ENCODE assay signal across 16 cellular contexts in genomic region chr2:219421323-219421722, GRCh38. TPM values are rescaled to one million over a fixed set of nuclear protein-coding genes. Genes with fewer than 3 reads are reported as not detected.
DNase-seq lines count a peak whose midpoint lies in the region; ATAC-seq and TF ChIP-seq lines count a peak whose summit lies in the region.
"Had no signal": no experiment of that assay in that cellular context is flagged by ENCODE, and none has a peak within 500 bp of the region (broad histone marks: within the 10 kb centered on the region; RNA-seq: fewer than 3 reads in every experiment).

No MANE protein-coding gene starts in this region.

- H3K27me3 ChIP-seq in heart right ventricle, result peaks cover 0 to 32% (median 24%) of the 10 kb centered on the region in 7 donors
- H3K27me3 ChIP-seq in muscle layer of duodenum (ENCODE audit: low read depth, low read length), result peaks cover 9% of the 10 kb centered on the region
- H3K27me3 ChIP-seq in rectal smooth muscle tissue (ENCODE audit: control insufficient read depth, insufficient read depth, low read length), result no peaks in the 10 kb centered on the region
- H3K27me3 ChIP-seq in transverse colon, result peaks cover 25% of the 10 kb centered on the region
- H3K27me3 ChIP-seq: BE2C had no signal

- intact Hi-C loops in heart right ventricle (cut with DNase I), result no loop called here
- intact Hi-C loops in left cardiac atrium (cut with DNase I), result no loop called here
- intact Hi-C loops in transverse colon (cut with DNase I; ENCODE audit: low total_unique reads), result loop anchor here (2.0 kb wide), 1 partner anchor 17 kb away; no protein-coding TSS in a partner anchor

- in situ Hi-C loops in transverse colon (cut with MboI; ENCODE audit: low pct_ligation_motif_present in 1 of 4, low pct_unique_long_range_greater_than_20kb in 1 of 4, low sequenced_read_pairs in 3 of 4), result no loop called here

- DNase-seq in heart right ventricle, result peak in 1 of 2 donors; percentile 15
- DNase-seq in left cardiac atrium, result no peak
- DNase-seq in transverse colon, result no peak
- no peak for DNase-seq in glutamatergic neuron
- DNase-seq: 8988T; BE2C; CD4-positive, alpha-beta T cell; NCI-H1105 treated with DMSO at 0.1 percent for 48 hours; NCI-H187; NCI-H2171 treated with DMSO at 0.1 percent for 48 hours; NCI-H774; PC-3 had no signal

- no peaks in the 10 kb centered on the region for H3K36me3 Mint-ChIP-seq in glutamatergic neuron (ENCODE audit: unreplicated experiment)

- H3K4me3 ChIP-seq in heart right ventricle, result peak overlapping the region; percentile 28 to 74 (median 59)
- peak overlapping the region; percentile 70 for H3K4me3 ChIP-seq in muscle layer of duodenum (ENCODE audit: low read depth in 1 of 2, low read length in 2 of 2)
- H3K4me3 ChIP-seq in rectal smooth muscle tissue (ENCODE audit: low read length), result peak overlapping the region; percentile 67
- peak overlapping the region; percentile 36 to 55 (median 48) for H3K4me3 ChIP-seq in transverse colon

- H3K9me3 Mint-ChIP-seq in glutamatergic neuron (ENCODE audit: unreplicated experiment), result peaks cover 3% of the 10 kb centered on the region
- H3K9me3 Mint-ChIP-seq: CD4-positive, alpha-beta T cell had no signal

- H3K4me1 Mint-ChIP-seq in glutamatergic neuron (ENCODE audit: low read depth, unreplicated experiment), result no peaks in the 10 kb centered on the region

- peak overlapping the region; percentile 25 for H3K9ac ChIP-seq in rectal smooth muscle tissue (ENCODE audit: low read length)

- TF ChIP-seq POLR2A in transverse colon (IDR thresholded peaks at IDR 0.05) (no peak), GM18505 (IDR thresholded peaks at IDR 0.05; ENCODE audit: borderline replicate concordance, extremely low read depth, insufficient read depth, insufficient read length) (no peak)

- H3K4me3 Mint-ChIP-seq in glutamatergic neuron (ENCODE audit: unreplicated experiment), result no peak overlapping the region
- H3K4me3 Mint-ChIP-seq: CD4-positive, alpha-beta T cell had no signal

- H3K27ac ChIP-seq in heart right ventricle (peak overlapping the region in 8 of 10 donors; percentile 82 to 98 (median 95)), muscle layer of duodenum (ENCODE audit: low read length) (peak overlapping the region; percentile 91), rectal smooth muscle tissue (ENCODE audit: low read depth, low read length) (peak overlapping the region; percentile 99), transverse colon (peak overlapping the region; percentile 86 to 96 (median 89))

- no peak for TF ChIP-seq EP300 in transverse colon (IDR thresholded peaks at IDR 0.05; ENCODE audit: low read depth)

- H3K4me1 ChIP-seq in heart right ventricle, result peaks cover 2 to 22% (median 10%) of the 10 kb centered on the region in 9 donors
- H3K4me1 ChIP-seq in muscle layer of duodenum (ENCODE audit: control insufficient read depth in 1 of 2, insufficient read depth in 2 of 2, low read length in 2 of 2), result no peaks in the 10 kb centered on the region
- H3K4me1 ChIP-seq in rectal smooth muscle tissue (ENCODE audit: control insufficient read depth, insufficient read depth, low read length), result peaks cover 24% of the 10 kb centered on the region
- peaks cover 6 to 15% (median 10%) of the 10 kb centered on the region in 4 donors for H3K4me1 ChIP-seq in transverse colon
- H3K4me1 ChIP-seq: BE2C had no signal

- TF ChIP-seq CTCF in heart right ventricle (IDR thresholded peaks at IDR 0.05) (peak in 2 of 9 donors; percentile 13 to 19), transverse colon (IDR thresholded peaks at IDR 0.05) (no peak), glutamatergic neuron (IDR thresholded peaks at IDR 0.05; ENCODE audit: partially characterized antibody, unreplicated experiment) (no peak)

- ATAC-seq in heart right ventricle (no peak), left cardiac atrium (no peak), GM18505 (IDR thresholded peaks at IDR 0.05; ENCODE audit: unreplicated experiment) (no peak), HG02973 (IDR thresholded peaks at IDR 0.05; ENCODE audit: unreplicated experiment) (no peak)
- ATAC-seq: PC-3 had no signal

- no peak overlapping the region for H3K27ac Mint-ChIP-seq in glutamatergic neuron (ENCODE audit: unreplicated experiment)
- H3K27ac Mint-ChIP-seq: CD4-positive, alpha-beta T cell had no signal

- WGBS in heart right ventricle, 2 donors, result 53 to 65% methylated on average over 17 of the region's 17 CpGs
- WGBS in transverse colon (ENCODE audit: low coverage in 1 of 2), 2 donors, result 75 to 86% methylated on average over 1 to 17 of the region's 17 CpGs

- H3K9me3 ChIP-seq in heart right ventricle (no peaks in the 10 kb centered on the region), muscle layer of duodenum (ENCODE audit: control insufficient read depth in 1 of 2, low read length in 2 of 2) (no peaks in the 10 kb centered on the region), transverse colon (no peaks in the 10 kb centered on the region)
- H3K9me3 ChIP-seq: BE2C had no signal

- H3K27me3 Mint-ChIP-seq in glutamatergic neuron (ENCODE audit: unreplicated experiment), result peaks cover 3% of the 10 kb centered on the region

- H3K36me3 ChIP-seq in heart right ventricle, result peaks cover 0 to 64% (median 10%) of the 10 kb centered on the region in 9 donors
- peaks cover 4 to 5% of the 10 kb centered on the region in 2 donors for H3K36me3 ChIP-seq in muscle layer of duodenum (ENCODE audit: control insufficient read depth in 1 of 2, insufficient read depth in 2 of 2, low read length in 2 of 2)
- peaks cover 26% of the 10 kb centered on the region for H3K36me3 ChIP-seq in rectal smooth muscle tissue (ENCODE audit: control insufficient read depth, insufficient read depth, low read length)
- H3K36me3 ChIP-seq in transverse colon, result no peaks in the 10 kb centered on the region
- H3K36me3 ChIP-seq: BE2C had no signal

RNA-seq across cellular contexts. Expression of gene DES, which starts 3.1 kb away (rescaled TPM):
- total RNA-seq in heart right ventricle (over 10,000 TPM; 12,560 to 18,019 (median 15,816) TPM), left cardiac atrium (1,000 to 10,000 TPM; 5,895 to 7,519 TPM), transverse colon (over 10,000 TPM in 1 of 4 donors, 1,000 to 10,000 TPM in 2, 100 to 1,000 TPM in 1; 1,000 to 12,373 (median 1,519) TPM), glutamatergic neuron (ENCODE audit: unreplicated experiment) (1.3 TPM)
- over 10,000 TPM; 13,697 to 18,010 TPM for polyA plus RNA-seq in heart right ventricle
- total RNA-seq: CD4-positive, alpha-beta T cell; PC-3 had no signal

RNA-seq across cellular contexts. Expression of gene SPEG, which starts 13.3 kb away (rescaled TPM):
- total RNA-seq in heart right ventricle, result 100 to 1,000 TPM in 9 of 10 donors, 10 to 100 TPM in 1; 97.2 to 151 (median 120) TPM
- polyA plus RNA-seq in heart right ventricle, result 100 to 1,000 TPM in 1 of 2 donors, 10 to 100 TPM in 1; 62.9 to 130 TPM
- 10 to 100 TPM; 94.6 to 94.9 TPM for total RNA-seq in left cardiac atrium
- total RNA-seq in transverse colon, result 10 to 100 TPM; 26.5 to 95.8 (median 48.5) TPM
- 92.9 TPM for total RNA-seq in glutamatergic neuron (ENCODE audit: unreplicated experiment)

RNA-seq across cellular contexts. Expression of gene DNPEP, which starts 33.6 kb away (rescaled TPM):
- total RNA-seq in heart right ventricle, result 100 to 1,000 TPM in 1 of 10 donors, 10 to 100 TPM in 9; 56.1 to 110 (median 74.0) TPM
- 10 to 100 TPM; 56.3 to 68.5 TPM for polyA plus RNA-seq in heart right ventricle
- 10 to 100 TPM; 52.6 to 70.5 TPM for total RNA-seq in left cardiac atrium
- 100 to 1,000 TPM in 2 of 4 donors, 10 to 100 TPM in 2; 61.3 to 142 (median 104) TPM for total RNA-seq in transverse colon
- total RNA-seq in glutamatergic neuron (ENCODE audit: unreplicated experiment), result 19.8 TPM

Comparison
In these comparisons a context has a peak if more than half of its experiments do, and no peak if none do; other contexts are left out.
1. RNA of gene DES, which starts 3.1 kb away (total RNA-seq): 12,560 to 18,019 TPM in heart right ventricle, 5,895 to 7,519 TPM in left cardiac atrium and 1,000 to 12,373 TPM in transverse colon; 1.3 TPM in glutamatergic neuron (single experiment); every median in the first group is over 100 times any median in the second.
2. Peak in every context shown above with its lines, with median percentiles within 50 percentile points of each other: H3K27ac ChIP-seq and H3K4me3 ChIP-seq.